14 cellular contexts compared by ENCODE assay signal in the genomic region with DNA sequence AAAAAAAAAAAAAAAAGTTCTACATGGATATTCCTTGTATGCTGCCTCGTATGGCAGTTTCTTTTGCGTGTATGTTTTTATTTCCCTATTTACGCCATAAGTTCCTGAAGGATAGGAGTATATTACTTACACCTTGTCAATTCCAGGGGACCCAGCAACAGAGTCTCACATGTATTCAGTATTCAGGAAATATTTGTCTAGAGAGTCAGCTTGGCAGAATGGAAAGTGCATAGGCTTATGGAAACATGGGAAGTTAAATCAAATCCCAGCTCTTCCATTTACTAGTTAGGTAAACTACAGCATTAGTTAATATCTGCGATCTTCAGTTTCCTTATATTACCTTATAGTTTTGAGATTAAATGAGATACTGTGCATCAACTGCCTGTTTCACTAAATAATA. TPM values are rescaled to one million over a fixed set of nuclear protein-coding genes. Genes with fewer than 3 reads are reported as not detected.
"Had no signal": no experiment of that assay in that cellular context is flagged by ENCODE, and none has a peak within 500 bp of the region (broad histone marks: within the 10 kb centered on the region; RNA-seq: fewer than 3 reads in every experiment).

No MANE protein-coding gene starts in this region.

- H3K27me3 ChIP-seq: gastrocnemius medialis, heart right ventricle, ovary, upper lobe of left lung had no signal

- H3K9me3 ChIP-seq: gastrocnemius medialis, left ventricle myocardium inferior, ovary, upper lobe of left lung had no signal

- H3K36me3 ChIP-seq: gastrocnemius medialis, heart right ventricle, left ventricle myocardium inferior, ovary, upper lobe of left lung had no signal

- H3K27ac ChIP-seq: gastrocnemius medialis, ovary, upper lobe of left lung had no signal

- H3K4me3 ChIP-seq: gastrocnemius medialis, heart right ventricle, left ventricle myocardium inferior, ovary, upper lobe of left lung had no signal

- DNase-seq: activated B cell treated with CpG ODN at 0.5 μM for 24 hours, gastrocnemius medialis, islet precursor cell, left ventricle myocardium inferior had no signal

RNA-seq across cellular contexts. Expression of a gene that starts 51.1 kb away (rescaled TPM):
- total RNA-seq: activated B cell treated with CpG ODN at 0.5 μM for 24 hours; activated CD4-positive, alpha-beta T cell treated with anti-CD3 and anti-CD28 coated beads, Interleukin-2, amount 10 ng/mL, durations not matched to agents 7 days and 5 days; activated CD8-positive, alpha-beta memory T cell treated with anti-CD3 and anti-CD28 coated beads for 36 hours; activated naive CD4-positive, alpha-beta T cell treated with anti-CD3 and anti-CD28 coated beads, Interleukin-2, amount 50 U/mL, for 72 hours; bronchial epithelial cell; gastrocnemius medialis; left ventricle myocardium inferior; mesothelial cell of epicardium; myocyte; neural crest cell had no signal
